ENCODE assay signal across 18 cellular contexts in the genomic region with DNA sequence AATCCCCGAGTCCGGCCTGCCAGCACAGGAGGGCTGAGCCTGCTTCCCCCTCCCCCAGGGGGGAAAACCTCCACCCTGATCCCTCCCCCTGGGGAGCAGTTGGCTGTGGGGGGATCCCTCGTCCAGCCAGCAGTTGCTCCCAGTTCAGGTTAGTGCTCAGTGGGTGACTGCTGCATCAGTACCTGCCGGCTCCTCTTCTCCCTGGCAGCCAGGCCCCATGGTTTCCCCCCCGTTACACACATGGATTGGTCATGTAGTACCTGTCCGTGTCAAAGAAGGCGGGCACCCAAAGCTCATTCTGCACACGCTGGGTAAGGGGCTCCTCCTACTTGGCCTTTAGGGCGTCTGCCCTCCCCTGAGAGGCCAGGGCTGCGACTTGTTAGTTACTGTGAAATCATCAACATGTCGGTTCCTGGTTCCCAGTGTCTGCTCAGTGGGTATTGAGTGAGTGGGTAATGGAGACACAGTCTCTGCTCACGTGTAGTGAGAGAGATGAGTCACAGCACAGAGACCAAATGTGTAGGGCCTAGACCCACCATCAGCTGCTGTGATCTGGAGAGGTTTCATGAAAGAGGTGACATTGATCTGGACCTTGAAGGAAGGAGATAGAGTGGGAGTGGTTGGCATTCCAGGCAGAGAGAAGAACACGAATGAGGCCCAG. TPM values are rescaled to one million over a fixed set of nuclear protein-coding genes. Genes with fewer than 3 reads are reported as not detected.
A peak's percentile ranks its signal among the peaks of the same experiment; 100 is the strongest.
DNase-seq lines count a peak whose midpoint lies in the region; ATAC-seq, FAIRE-seq and TF ChIP-seq lines count a peak whose summit lies in the region.
"Had no signal": no experiment of that assay in that cellular context is flagged by ENCODE, and none has a peak within 500 bp of the region (broad histone marks: within the 10 kb centered on the region; RNA-seq: fewer than 3 reads in every experiment).

No MANE protein-coding gene starts in this region.

- H3K27me3 ChIP-seq in DOHH2 (ENCODE audit: control insufficient read depth, low read length), result no peaks in the 10 kb centered on the region
- H3K27me3 ChIP-seq: vagina had no signal

- FAIRE-seq in GM12891 (lab: Jason Lieb, UNC), result no peak

- CTCF ChIA-PET in WTC11 (lab: Charles Lee), result no interaction called here

- peak overlapping the region; percentile 58 for H3K4me3 ChIP-seq in DOHH2 (ENCODE audit: low read length)
- H3K4me3 ChIP-seq: vagina had no signal

- H3K27ac Mint-ChIP-seq in WTC11 (peak overlapping the region; percentile 60), nephron progenitor cell (peak overlapping the region; percentile 63)

- H3K27ac ChIP-seq in DOHH2 (ENCODE audit: low read depth, low read length), result peak overlapping the region; percentile 53
- H3K27ac ChIP-seq: vagina had no signal

- POLR2A ChIA-PET in WTC11 (lab: Charles Lee), result no interaction called here

- no peaks in the 10 kb centered on the region for H4K20me1 ChIP-seq in DOHH2 (ENCODE audit: control insufficient read depth, insufficient read depth, low read depth, low read length)

- peaks cover 93% of the 10 kb centered on the region for H3K36me3 ChIP-seq in DOHH2 (ENCODE audit: control insufficient read depth, low read length)

- H3K4me1 Mint-ChIP-seq in WTC11 (no peaks in the 10 kb centered on the region), nephron progenitor cell (no peaks in the 10 kb centered on the region)

- H3K4me2 ChIP-seq in DOHH2 (ENCODE audit: low read length), result peak overlapping the region; percentile 66

- peaks cover 37% of the 10 kb centered on the region for H3K4me1 ChIP-seq in DOHH2 (ENCODE audit: control insufficient read depth, low read length)

- DNase-seq in GM12891 (ENCODE audit: insufficient read length, low spot score), result no peak
- DNase-seq in WTC11 (ENCODE audit: low spot score), result no peak
- DNase-seq in nephron progenitor cell, result no peak
- no peak for DNase-seq in pons (ENCODE audit: low spot score)
- DNase-seq: activated CD4-positive, alpha-beta T cell treated with anti-CD3 and anti-CD28 coated beads for 48 hours; anterior cingulate cortex; cerebellar nuclear complex; effector memory CD8-positive, alpha-beta T cell; NCI-H1436 treated with DMSO at 0.1 percent for 48 hours; NCI-H82; stimulated activated CD4-positive, alpha-beta T cell treated with anti-CD3 and anti-CD28 coated beads, Interleukin-1b, Interleukin-23, amount 100 ng/mL, for 48 hours had no signal

- H3K27me3 Mint-ChIP-seq in WTC11 (ENCODE audit: low read depth), result no peaks in the 10 kb centered on the region
- no peaks in the 10 kb centered on the region for H3K27me3 Mint-ChIP-seq in nephron progenitor cell (ENCODE audit: low read depth, poor library complexity)
- H3K27me3 Mint-ChIP-seq: effector memory CD8-positive, alpha-beta T cell had no signal

- no peaks in the 10 kb centered on the region for H3K9me2 ChIP-seq in DOHH2 (replicated peaks; ENCODE audit: control insufficient read depth, low read length)

- no peak for TF ChIP-seq POLR2A in GM12891 (IDR thresholded peaks at IDR 0.05; ENCODE audit: low read depth, low read length)

- peaks cover 54% of the 10 kb centered on the region for H3K36me3 Mint-ChIP-seq in WTC11
- peaks cover 78% of the 10 kb centered on the region for H3K36me3 Mint-ChIP-seq in nephron progenitor cell (ENCODE audit: low read depth)

- H3K9me3 ChIP-seq in DOHH2 (ENCODE audit: control insufficient read depth, insufficient read depth, low read length), result no peaks in the 10 kb centered on the region
- H3K9me3 ChIP-seq: vagina had no signal

- TF ChIP-seq CTCF in DOHH2 (IDR thresholded peaks at IDR 0.05; ENCODE audit: low read depth, low read length, poor library complexity, severe bottlenecking) (no peak), WTC11 (IDR thresholded peaks at IDR 0.05) (no peak), nephron progenitor cell (IDR thresholded peaks at IDR 0.05) (no peak)

- ATAC-seq in WTC11 (no peak), GM19328 (IDR thresholded peaks at IDR 0.05; ENCODE audit: unreplicated experiment) (no peak), HG02763 (IDR thresholded peaks at IDR 0.05; ENCODE audit: unreplicated experiment) (no peak)
- ATAC-seq: effector memory CD8-positive, alpha-beta T cell; Panc1 had no signal

- H3K9me3 Mint-ChIP-seq in WTC11 (no peaks in the 10 kb centered on the region), nephron progenitor cell (no peaks in the 10 kb centered on the region)
- H3K9me3 Mint-ChIP-seq: effector memory CD8-positive, alpha-beta T cell had no signal

- peaks cover 31% of the 10 kb centered on the region for H3K79me2 ChIP-seq in DOHH2 (ENCODE audit: control insufficient read depth, low read length)

- no peak overlapping the region for H3K4me3 Mint-ChIP-seq in WTC11
- no peak overlapping the region for H3K4me3 Mint-ChIP-seq in nephron progenitor cell
- H3K4me3 Mint-ChIP-seq: effector memory CD8-positive, alpha-beta T cell had no signal

- H3F3A ChIP-seq in DOHH2 (ENCODE audit: control insufficient read depth, insufficient read depth), result peaks cover 11% of the 10 kb centered on the region; the same call in 1 of the 2 replicates

TF ChIP-seq in GM12891, 5 proteins besides CTCF, POLR2A, EP300 and RAD21:
- TF ChIP-seq TAF1 (IDR thresholded peaks at IDR 0.05; ENCODE audit: low read depth, low read length) (peak; percentile 27; the same call in 1 of the 2 replicates), POU2F2 (IDR thresholded peaks at IDR 0.05; ENCODE audit: low read depth, low read length) (no peak)

TF ChIP-seq in WTC11, 78 proteins besides CTCF, POLR2A, EP300 and RAD21:
- no peak for TF ChIP-seq ZNF263 (CRISPR knock-in tag; IDR thresholded peaks at IDR 0.05; ENCODE audit: low read depth)

RNA-seq across cellular contexts. Expression of gene NECAP2, which starts 11.5 kb away (rescaled TPM):
- polyA plus RNA-seq in GM12891 (2012; ENCODE audit: low read depth, missing spikeins), result 64.9 TPM
- total RNA-seq in WTC11 (2021), result 29.8 to 33.9 TPM (median 30.4 TPM) in 3 replicates

RNA-seq across cellular contexts. Expression of gene SPATA21, which starts 14.8 kb away (rescaled TPM):
- 0.09 TPM for polyA plus RNA-seq in GM12891 (2012; ENCODE audit: low read depth, missing spikeins)
- 0.07 to 0.41 TPM in 2 of 3 replicates, not detected in the other for total RNA-seq in WTC11 (2021)
- total RNA-seq: lower leg skin, osteoblast, vagina had no signal
